Comparison of ENCODE assay signal across 15 cellular contexts in the genomic region with DNA sequence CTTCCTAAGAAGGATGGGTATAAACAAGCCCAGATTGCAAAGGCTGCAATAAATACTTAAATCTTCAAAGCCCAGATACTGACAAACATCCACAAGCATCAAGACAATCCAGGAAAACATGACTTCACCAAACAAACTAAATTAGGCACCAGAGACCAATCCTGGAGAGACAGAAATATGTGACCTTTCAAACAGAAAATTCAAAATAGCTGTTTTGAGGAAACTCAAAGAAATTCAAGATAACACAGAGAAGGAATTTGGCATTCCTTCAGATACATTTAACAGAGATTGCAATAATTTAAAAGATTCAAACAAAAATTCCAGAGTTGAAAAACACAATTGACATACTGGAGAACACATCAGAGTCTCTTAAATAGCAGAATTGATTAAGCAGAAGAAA. TPM values are rescaled to one million over a fixed set of nuclear protein-coding genes. Genes with fewer than 3 reads are reported as not detected.
DNase-seq lines count a peak whose midpoint lies in the region; ATAC-seq and TF ChIP-seq lines count a peak whose summit lies in the region.
"Had no signal": no experiment of that assay in that cellular context is flagged by ENCODE, and none has a peak within 500 bp of the region (broad histone marks: within the 10 kb centered on the region; RNA-seq: fewer than 3 reads in every experiment).

No MANE protein-coding gene starts in this region.

- H3K4me3 ChIP-seq in AG10803 (ENCODE audit: low read length) (no peak overlapping the region), KMS-11 (IDR thresholded peaks at IDR 0.05; ENCODE audit: insufficient read depth, low read depth, low read length) (no peak overlapping the region), choroid plexus epithelial cell (ENCODE audit: low read depth, low read length) (no peak overlapping the region)
- H3K4me3 ChIP-seq: HAP-1, SK-N-MC had no signal

- DNase-seq in AG10803 (ENCODE audit: low read depth) (peak; percentile 35), choroid plexus epithelial cell (ENCODE audit: low read depth) (peak; percentile 56), foreskin keratinocyte (no peak), HuH-7.5 (ENCODE audit: low spot score) (no peak), DMS53 treated with DMSO at 0.1 percent for 48 hours (lab: John Stamatoyannopoulos, UW; ENCODE audit: unreplicated experiment) (no peak)
- DNase-seq in activated CD4-positive, alpha-beta T cell treated with anti-CD3 and anti-CD28 coated beads, Interleukin-2, amount 10 ng/mL, durations not matched to agents 7 days and 5 days: no peak
- DNase-seq: C1 segment of cervical spinal cord, DMS 273 treated with DMSO at 0.1 percent for 48 hours, NCI-H1436, NCI-H2081, NCI-H510A treated with DMSO at 0.1 percent for 48 hours had no signal

- peaks cover 39% of the 10 kb centered on the region for H3K27me3 Mint-ChIP-seq in activated CD4-positive, alpha-beta T cell treated with anti-CD3 and anti-CD28 coated beads, Interleukin-2, amount 10 ng/mL, durations not matched to agents 7 days and 5 days

- peaks cover 33% of the 10 kb centered on the region for H3K4me1 ChIP-seq in KMS-11 (ENCODE audit: low read depth, poor library complexity, severe bottlenecking)
- peaks cover 16% of the 10 kb centered on the region for H3K4me1 ChIP-seq in foreskin keratinocyte
- H3K4me1 ChIP-seq: HAP-1 had no signal

- no peaks in the 10 kb centered on the region for H3K27me3 ChIP-seq in KMS-11 (ENCODE audit: insufficient read depth, low read depth)
- H3K27me3 ChIP-seq in foreskin keratinocyte: no peaks in the 10 kb centered on the region

- H3K4me2 ChIP-seq in KMS-11: no peak overlapping the region; the same call in 1 of the 2 replicates

- H3K9me3 Mint-ChIP-seq in activated CD4-positive, alpha-beta T cell treated with anti-CD3 and anti-CD28 coated beads, Interleukin-2, amount 10 ng/mL, durations not matched to agents 7 days and 5 days: peaks cover 26% of the 10 kb centered on the region

- H3K9ac ChIP-seq in KMS-11: no peak overlapping the region

- ATAC-seq in foreskin keratinocyte (no peak), GM19397 (IDR thresholded peaks at IDR 0.05; ENCODE audit: unreplicated experiment) (no peak)

- no peaks in the 10 kb centered on the region for H3K36me3 Mint-ChIP-seq in activated CD4-positive, alpha-beta T cell treated with anti-CD3 and anti-CD28 coated beads, Interleukin-2, amount 10 ng/mL, durations not matched to agents 7 days and 5 days (ENCODE audit: low read depth)

- no peak for TF ChIP-seq CTCF in AG10803 (conservative IDR thresholded peaks at IDR 0.05; ENCODE audit: low read length)
- no peak for TF ChIP-seq CTCF in KMS-11 (conservative IDR thresholded peaks at IDR 0.05; ENCODE audit: low read depth, low read length)
- TF ChIP-seq CTCF in choroid plexus epithelial cell (conservative IDR thresholded peaks at IDR 0.05; ENCODE audit: low read depth, low read length): no peak
- no peak for TF ChIP-seq CTCF in foreskin keratinocyte (conservative IDR thresholded peaks at IDR 0.05)

- H4K20me1 ChIP-seq in KMS-11 (ENCODE audit: insufficient read depth): no peaks in the 10 kb centered on the region

- CTCF ChIA-PET in activated CD4-positive, alpha-beta T cell treated with anti-CD3 and anti-CD28 coated beads, Interleukin-2, amount 10 ng/mL, durations not matched to agents 7 days and 5 days (lab: Charles Lee): no interaction called here

- no peaks in the 10 kb centered on the region for H3K79me2 ChIP-seq in KMS-11 (ENCODE audit: insufficient read depth, low read depth)

- H3K36me3 ChIP-seq in KMS-11 (ENCODE audit: insufficient read depth): no peaks in the 10 kb centered on the region
- H3K36me3 ChIP-seq: HAP-1 had no signal

- POLR2A ChIA-PET in activated CD4-positive, alpha-beta T cell treated with anti-CD3 and anti-CD28 coated beads, Interleukin-2, amount 10 ng/mL, durations not matched to agents 7 days and 5 days (lab: Charles Lee): no interaction called here

- H3K27ac Mint-ChIP-seq in activated CD4-positive, alpha-beta T cell treated with anti-CD3 and anti-CD28 coated beads, Interleukin-2, amount 10 ng/mL, durations not matched to agents 7 days and 5 days: no peak overlapping the region

- H3K27ac ChIP-seq in KMS-11 (peak overlapping the region; percentile 89; the same call in 1 of the 2 replicates), foreskin keratinocyte (peak overlapping the region; percentile 79)
- H3K27ac ChIP-seq: SK-N-MC had no signal

- no peak overlapping the region for H2AFZ ChIP-seq in KMS-11 (ENCODE audit: low read depth)

- peaks cover 6% of the 10 kb centered on the region for H3K4me1 Mint-ChIP-seq in activated CD4-positive, alpha-beta T cell treated with anti-CD3 and anti-CD28 coated beads, Interleukin-2, amount 10 ng/mL, durations not matched to agents 7 days and 5 days

- H3K4me3 Mint-ChIP-seq in activated CD4-positive, alpha-beta T cell treated with anti-CD3 and anti-CD28 coated beads, Interleukin-2, amount 10 ng/mL, durations not matched to agents 7 days and 5 days: no peak overlapping the region

RNA-seq across cellular contexts. Expression of a gene that starts 23.0 kb away (rescaled TPM):
- 57.0 and 68.5 TPM in 2 replicates for total RNA-seq in foreskin keratinocyte
- 53.2 and 64.3 TPM in 2 replicates for polyA plus RNA-seq in foreskin keratinocyte
- 1 to 10 TPM; 1.8 to 2.1 TPM for total RNA-seq in activated CD4-positive, alpha-beta T cell treated with anti-CD3 and anti-CD28 coated beads, Interleukin-2, amount 10 ng/mL, durations not matched to agents 7 days and 5 days

Comparison
In these comparisons a context has a peak if more than half of its experiments do, and no peak if none do; other contexts are left out.
1. DNase-seq: peak in AG10803 (single experiment) and choroid plexus epithelial cell (single experiment); none in foreskin keratinocyte (0 of 2), activated CD4-positive, alpha-beta T cell treated with anti-CD3 and anti-CD28 coated beads, Interleukin-2, amount 10 ng/mL, durations not matched to agents 7 days and 5 days (single experiment), HuH-7.5 (single experiment) and DMS53 treated with DMSO at 0.1 percent for 48 hours (single experiment).
2. RNA of a gene that starts 23.0 kb away (total RNA-seq): 57.0 to 68.5 TPM in foreskin keratinocyte; 1.8 to 2.1 TPM in activated CD4-positive, alpha-beta T cell treated with anti-CD3 and anti-CD28 coated beads, Interleukin-2, amount 10 ng/mL, durations not matched to agents 7 days and 5 days; every median in the first group is over 10 times any median in the second.